Comparison of ENCODE assay signal across 24 cellular contexts in the genomic region with DNA sequence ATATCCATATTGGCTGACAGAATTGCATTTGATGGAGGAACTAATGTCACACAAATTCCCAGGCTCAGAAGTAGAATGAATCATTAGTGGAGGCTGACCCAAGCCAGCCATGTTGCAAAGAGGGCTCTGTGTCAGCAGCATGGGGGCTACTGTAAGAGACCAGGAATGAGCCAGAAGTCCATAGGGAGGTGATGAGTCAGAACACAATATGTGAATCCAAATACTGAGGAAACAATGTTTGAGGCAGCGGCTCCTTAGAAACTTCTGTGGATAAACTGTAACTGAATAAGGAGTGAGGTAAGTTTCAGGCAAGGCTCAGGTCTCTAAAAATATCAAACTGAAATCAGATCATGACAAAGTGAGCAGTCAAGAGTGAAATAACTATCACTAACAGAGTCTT.
A peak's percentile ranks its signal among the peaks of the same experiment; 100 is the strongest.
DNase-seq lines count a peak whose midpoint lies in the region; ATAC-seq, FAIRE-seq and TF ChIP-seq lines count a peak whose summit lies in the region.
"Had no signal": no experiment of that assay in that cellular context is flagged by ENCODE, and none has a peak within 500 bp of the region (broad histone marks: within the 10 kb centered on the region; RNA-seq: fewer than 3 reads in every experiment).

No MANE protein-coding gene starts in this region.

- TF ChIP-seq CTCF in HepG2 (CRISPR knock-in tag; IDR thresholded peaks at IDR 0.05), result no peak
- no peak for TF ChIP-seq CTCF in right lobe of liver (IDR thresholded peaks at IDR 0.05)
- no peak for TF ChIP-seq CTCF in chondrocyte (IDR thresholded peaks at IDR 0.05)
- no peak for TF ChIP-seq CTCF in spleen (IDR thresholded peaks at IDR 0.05 in 8 of 11, conservative IDR thresholded peaks at IDR 0.05 in 3 of 11)
- no peak for TF ChIP-seq CTCF in dorsolateral prefrontal cortex (IDR thresholded peaks at IDR 0.05 in 54 of 56, conservative IDR thresholded peaks at IDR 0.05 in 2 of 56; ENCODE audit: low read depth in 1 of 56, partially characterized antibody in 56 of 56)

- H3K4me1 Mint-ChIP-seq in chondrocyte (ENCODE audit: low read depth), result peaks cover 28% of the 10 kb centered on the region
- H3K4me1 Mint-ChIP-seq: CD4-positive, alpha-beta memory T cell; stimulated activated effector memory CD8-positive, alpha-beta T cell treated with anti-CD3 and anti-CD28 coated beads, Interleukin-12 subunit alpha, Interleukin-12 subunit beta, amount 100 ng/mL, for 72 hours had no signal

- no peak overlapping the region for H3K23ac ChIP-seq in mesendoderm (ENCODE audit: low read length)

- no peaks in the 10 kb centered on the region for H3K36me3 ChIP-seq in HepG2 (replicated peaks in 1 of 2; ENCODE audit: control insufficient read depth in 1 of 2, insufficient read depth in 2 of 2, low read length in 2 of 2)
- H3K36me3 ChIP-seq in right lobe of liver, result no peaks in the 10 kb centered on the region
- no peaks in the 10 kb centered on the region for H3K36me3 ChIP-seq in mesendoderm (ENCODE audit: control insufficient read depth, insufficient read depth, low read length)
- no peaks in the 10 kb centered on the region for H3K36me3 ChIP-seq in spleen
- no peaks in the 10 kb centered on the region for H3K36me3 ChIP-seq in effector memory CD4-positive, alpha-beta T cell (ENCODE audit: control insufficient read depth, insufficient read depth, low read length)
- H3K36me3 ChIP-seq: gastroesophageal sphincter, tibial artery had no signal

- in situ Hi-C loops in HepG2 (cut with HindIII; ENCODE audit: extremely low pct_ligation_motif_present, low pct_unique_long_range_greater_than_20kb), result no loop called here

- FAIRE-seq in HepG2 (lab: Jason Lieb, UNC), result no peak
- FAIRE-seq: A204.1, GM18507 had no signal

- WGBS in HepG2 (ENCODE audit: low lambda C conversion rate), result 87% methylated on average over 1 of the region's 1 CpG
- WGBS in right lobe of liver (ENCODE audit: insufficient coverage, low coverage, low lambda C conversion rate, missing lambda C conversion rate), result 80% methylated on average over 1 of the region's 1 CpG
- no CpG with 5 or more reads among the region's 1 CpG for WGBS in mesendoderm (ENCODE audit: extremely low coverage, insufficient coverage, low lambda C conversion rate)
- 85 to 100% (median 94%) methylated on average over 1 of the region's 1 CpG for WGBS in spleen, 5 donors

- CTCF ChIA-PET in HepG2 (lab: Yijun Ruan, JAX; ENCODE audit: low intra/inter-chr PET ratio, low total read pairs), result no interaction called here

- no peaks in the 10 kb centered on the region for H3K9me3 Mint-ChIP-seq in chondrocyte (ENCODE audit: low read depth)
- H3K9me3 Mint-ChIP-seq: activated B cell treated with CpG ODN at 0.5 μM for 24 hours; activated T-helper 1 cell treated with anti-CD3 and anti-CD28 coated beads, Interleukin-12 subunit alpha, Interleukin-12 subunit beta, Interleukin-2, Interleukin-4 antibody, amounts not matched to agents 30 ng/mL and 10 ng/mL and 1 ng/mL, durations not matched to agents 14 hours and 24 hours and 36 hours; stimulated activated effector memory CD8-positive, alpha-beta T cell treated with anti-CD3 and anti-CD28 coated beads, Interleukin-12 subunit alpha, Interleukin-12 subunit beta, amount 100 ng/mL, for 72 hours had no signal

- H2AFZ ChIP-seq in HepG2 (ENCODE audit: low read length), result no peak overlapping the region

- no peak for TF ChIP-seq RAD21 in HepG2 (CRISPR knock-in tag; IDR thresholded peaks at IDR 0.05)

- H3K79me2 ChIP-seq in HepG2 (ENCODE audit: insufficient read depth, low read length) (no peaks in the 10 kb centered on the region), mesendoderm (ENCODE audit: control insufficient read depth, insufficient read depth, low read length) (no peaks in the 10 kb centered on the region)

- no peaks in the 10 kb centered on the region for H3K79me1 ChIP-seq in mesendoderm (ENCODE audit: low read length)

- DNase-seq in HepG2 (ENCODE audit: low spot score), result no peak
- DNase-seq in right lobe of liver, result no peak
- no peak for DNase-seq in chondrocyte (ENCODE audit: low spot score)
- DNase-seq in mesendoderm, result peak; percentile 25
- DNase-seq in spleen, result no peak
- no peak for DNase-seq in effector memory CD4-positive, alpha-beta T cell
- no peak for DNase-seq in dorsolateral prefrontal cortex
- no peak for DNase-seq in DMS114 treated with DMSO at 0.1 percent for 48 hours (lab: John Stamatoyannopoulos, UW; ENCODE audit: unreplicated experiment)
- DNase-seq: activated B cell treated with CpG ODN at 0.5 μM for 24 hours; CD4-positive, alpha-beta memory T cell; DND-41; H7; Karpas-422; NCI-H1417; NCI-H2171 treated with DMSO at 0.1 percent for 48 hours; posterior cingulate gyrus; T-helper 1 cell; tibial artery had no signal

- no peaks in the 10 kb centered on the region for H3K36me3 Mint-ChIP-seq in chondrocyte (ENCODE audit: low read depth)
- H3K36me3 Mint-ChIP-seq: CD4-positive, alpha-beta memory T cell; stimulated activated effector memory CD8-positive, alpha-beta T cell treated with anti-CD3 and anti-CD28 coated beads, Interleukin-12 subunit alpha, Interleukin-12 subunit beta, amount 100 ng/mL, for 72 hours had no signal

- POLR2A ChIA-PET in HepG2 (lab: Yijun Ruan, JAX), result no interaction called here

- no peak overlapping the region for H4K8ac ChIP-seq in mesendoderm (ENCODE audit: low read depth, low read length)

- peaks cover 14% of the 10 kb centered on the region for H3K4me1 ChIP-seq in HepG2 (ENCODE audit: insufficient read depth, low read length)
- peaks cover 0 to 19% (median 0%) of the 10 kb centered on the region in 4 donors for H3K4me1 ChIP-seq in right lobe of liver
- no peaks in the 10 kb centered on the region for H3K4me1 ChIP-seq in mesendoderm (ENCODE audit: control insufficient read depth, low read depth, low read length)
- H3K4me1 ChIP-seq in spleen, result no peaks in the 10 kb centered on the region
- no peaks in the 10 kb centered on the region for H3K4me1 ChIP-seq in effector memory CD4-positive, alpha-beta T cell (ENCODE audit: control insufficient read depth, insufficient read depth, low read length, poor library complexity, severe bottlenecking)
- H3K4me1 ChIP-seq: gastroesophageal sphincter, tibial artery had no signal

- no peaks in the 10 kb centered on the region for H3K27me3 Mint-ChIP-seq in chondrocyte (ENCODE audit: low read depth)
- H3K27me3 Mint-ChIP-seq: activated B cell treated with CpG ODN at 0.5 μM for 24 hours had no signal

- TF ChIP-seq POLR2A in HepG2 (IDR thresholded peaks at IDR 0.05; ENCODE audit: insufficient read depth in 1 of 2, low read depth in 2 of 2, low read length in 2 of 2) (no peak), right lobe of liver (IDR thresholded peaks at IDR 0.05) (no peak), spleen (IDR thresholded peaks at IDR 0.05) (no peak)

- no peak overlapping the region for H3K4me3 Mint-ChIP-seq in chondrocyte (ENCODE audit: unreplicated experiment)
- H3K4me3 Mint-ChIP-seq: activated B cell treated with CpG ODN at 0.5 μM for 24 hours; activated T-helper 1 cell treated with anti-CD3 and anti-CD28 coated beads, Interleukin-12 subunit alpha, Interleukin-12 subunit beta, Interleukin-2, Interleukin-4 antibody, amounts not matched to agents 30 ng/mL and 10 ng/mL and 1 ng/mL, durations not matched to agents 14 hours and 24 hours and 36 hours; CD4-positive, alpha-beta memory T cell; stimulated activated effector memory CD8-positive, alpha-beta T cell treated with anti-CD3 and anti-CD28 coated beads, Interleukin-12 subunit alpha, Interleukin-12 subunit beta, amount 100 ng/mL, for 72 hours had no signal

- H4K5ac ChIP-seq in mesendoderm (ENCODE audit: low read length), result no peak overlapping the region

- no peak overlapping the region for H2AK5ac ChIP-seq in mesendoderm (ENCODE audit: low read length)

- BruUV-seq in HepG2 (replicated peaks; lab: Mats Ljungman, UMichigan), result no TSS peak

- no peak overlapping the region for H2BK5ac ChIP-seq in mesendoderm (ENCODE audit: low read length)

- peak overlapping the region; percentile 87 for H3K27ac Mint-ChIP-seq in chondrocyte (ENCODE audit: unreplicated experiment)
- H3K27ac Mint-ChIP-seq: activated B cell treated with CpG ODN at 0.5 μM for 24 hours; activated T-helper 1 cell treated with anti-CD3 and anti-CD28 coated beads, Interleukin-12 subunit alpha, Interleukin-12 subunit beta, Interleukin-2, Interleukin-4 antibody, amounts not matched to agents 30 ng/mL and 10 ng/mL and 1 ng/mL, durations not matched to agents 14 hours and 24 hours and 36 hours; CD4-positive, alpha-beta memory T cell; stimulated activated effector memory CD8-positive, alpha-beta T cell treated with anti-CD3 and anti-CD28 coated beads, Interleukin-12 subunit alpha, Interleukin-12 subunit beta, amount 100 ng/mL, for 72 hours had no signal

- no peak overlapping the region for H3K4ac ChIP-seq in mesendoderm (ENCODE audit: low read depth, low read length)

- H3K4me3 ChIP-seq in HepG2 (replicated peaks in 1 of 3; ENCODE audit: insufficient read depth in 1 of 3, low read depth in 2 of 3, low read length in 3 of 3) (no peak overlapping the region), right lobe of liver (no peak overlapping the region), mesendoderm (ENCODE audit: low read length) (no peak overlapping the region), spleen (no peak overlapping the region), dorsolateral prefrontal cortex (no peak overlapping the region)
- no peak overlapping the region for H3K4me3 ChIP-seq in effector memory CD4-positive, alpha-beta T cell (ENCODE audit: insufficient read depth, low read depth, low read length, poor library complexity, severe bottlenecking)
- H3K4me3 ChIP-seq: gastroesophageal sphincter, tibial artery had no signal

- intact Hi-C loops in HepG2 (cut with micrococcal nuclease; ENCODE audit: unreplicated experiment), result loop anchor here (10.0 kb wide), 2 partner anchors 204 to 394 kb away; no protein-coding TSS in a partner anchor
- intact Hi-C loops in right lobe of liver (cut with DNase I), result no loop called here
- intact Hi-C loops in spleen (cut with DNase I; ENCODE audit: low total_unique reads), result no loop called here
- intact Hi-C loops in dorsolateral prefrontal cortex (cut with DNase I), result no loop called here

- H3K9ac ChIP-seq in HepG2 (ENCODE audit: insufficient read depth, low read depth, low read length), result no peak overlapping the region
- H3K9ac ChIP-seq in mesendoderm (ENCODE audit: low read length), result no peak overlapping the region

- no peaks in the 10 kb centered on the region; the same call in 1 of the 2 replicates for H3K9me3 ChIP-seq in HepG2 (ENCODE audit: low read length)
- no peaks in the 10 kb centered on the region for H3K9me3 ChIP-seq in right lobe of liver
- no peaks in the 10 kb centered on the region for H3K9me3 ChIP-seq in spleen
- H3K9me3 ChIP-seq in effector memory CD4-positive, alpha-beta T cell (ENCODE audit: control insufficient read depth, low read length), result no peaks in the 10 kb centered on the region
- H3K9me3 ChIP-seq: gastroesophageal sphincter, tibial artery had no signal

- no peaks in the 10 kb centered on the region for H4K20me1 ChIP-seq in HepG2 (ENCODE audit: insufficient read depth, low read length)

- H2BK120ac ChIP-seq in mesendoderm (ENCODE audit: low read depth, low read length), result no peak overlapping the region

- H3K4me2 ChIP-seq in HepG2 (ENCODE audit: low read depth, low read length) (no peak overlapping the region), mesendoderm (ENCODE audit: low read length) (no peak overlapping the region)

- H2BK15ac ChIP-seq in mesendoderm (replicated peaks; ENCODE audit: low read depth), result no peak overlapping the region

- ATAC-seq in HepG2, result no peak
- no peak for ATAC-seq in right lobe of liver
- ATAC-seq: gastroesophageal sphincter; Right ventricle myocardium inferior; stimulated activated effector memory CD8-positive, alpha-beta T cell treated with anti-CD3 and anti-CD28 coated beads, Interleukin-12 subunit alpha, Interleukin-12 subunit beta, amount 100 ng/mL, for 72 hours had no signal

- H3K18ac ChIP-seq in mesendoderm (ENCODE audit: low read length), result no peak overlapping the region

- H3K27me3 ChIP-seq in HepG2 (ENCODE audit: control insufficient read depth in 1 of 2, insufficient read depth in 2 of 2, low read length in 2 of 2), result no peaks in the 10 kb centered on the region
- H3K27me3 ChIP-seq in right lobe of liver, result no peaks in the 10 kb centered on the region
- no peaks in the 10 kb centered on the region for H3K27me3 ChIP-seq in mesendoderm (ENCODE audit: insufficient read depth, low read length, poor library complexity)
- H3K27me3 ChIP-seq in spleen (replicated peaks in 1 of 7), result no peaks in the 10 kb centered on the region
- H3K27me3 ChIP-seq in effector memory CD4-positive, alpha-beta T cell (replicated peaks; ENCODE audit: control insufficient read depth, insufficient read depth, low read length, poor library complexity, severe bottlenecking), result no peaks in the 10 kb centered on the region
- H3K27me3 ChIP-seq in dorsolateral prefrontal cortex, result peaks cover 0 to 40% (median 4%) of the 10 kb centered on the region in 45 donors
- H3K27me3 ChIP-seq: gastroesophageal sphincter, tibial artery had no signal

- no peak for TF ChIP-seq EP300 in HepG2 (IDR thresholded peaks at IDR 0.05; ENCODE audit: low read depth in 2 of 2, low read length in 2 of 2)
- no peak for TF ChIP-seq EP300 in HepG2 (CRISPR knock-in tag; IDR thresholded peaks at IDR 0.05; ENCODE audit: borderline replicate concordance)

- H3K27ac ChIP-seq in HepG2 (ENCODE audit: extremely low read length, insufficient read depth, low read length), result no peak overlapping the region
- H3K27ac ChIP-seq in right lobe of liver, result no peak overlapping the region
- no peak overlapping the region for H3K27ac ChIP-seq in mesendoderm (ENCODE audit: low read depth, low read length)
- H3K27ac ChIP-seq in spleen, result no peak overlapping the region
- no peak overlapping the region for H3K27ac ChIP-seq in effector memory CD4-positive, alpha-beta T cell (ENCODE audit: insufficient read depth, low read length, poor library complexity, severe bottlenecking)
- H3K27ac ChIP-seq in dorsolateral prefrontal cortex, result no peak overlapping the region
- H3K27ac ChIP-seq: gastroesophageal sphincter, tibial artery had no signal

- no peak overlapping the region for H3K56ac ChIP-seq in mesendoderm (ENCODE audit: low read length)
